In the genomic region with DNA sequence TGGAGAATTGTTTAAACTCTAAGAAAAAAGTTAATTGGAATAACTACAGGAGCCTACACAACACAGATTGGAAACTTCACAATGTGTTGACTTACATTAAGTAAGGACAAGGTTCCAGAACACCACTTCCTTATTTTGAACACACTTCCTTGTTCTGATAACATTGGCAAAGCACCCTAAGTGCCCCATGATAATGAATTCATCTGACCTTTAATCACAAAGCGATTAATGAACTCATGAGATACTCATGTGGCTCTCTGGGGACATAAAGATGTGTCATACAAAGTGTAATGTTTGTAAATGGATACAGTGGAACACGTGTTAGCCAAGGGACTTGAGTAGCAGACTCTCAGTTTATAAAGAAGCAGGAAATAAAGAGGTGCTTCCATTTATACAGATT, we compare ENCODE assay signal across 1 cellular context.
TF ChIP-seq lines count a peak whose summit lies in the region.

No MANE protein-coding gene starts in this region.

TF ChIP-seq in HCT116, 20 proteins besides CTCF, POLR2A, EP300 and RAD21 (continued from another document):
- TF ChIP-seq, protein P1, sequence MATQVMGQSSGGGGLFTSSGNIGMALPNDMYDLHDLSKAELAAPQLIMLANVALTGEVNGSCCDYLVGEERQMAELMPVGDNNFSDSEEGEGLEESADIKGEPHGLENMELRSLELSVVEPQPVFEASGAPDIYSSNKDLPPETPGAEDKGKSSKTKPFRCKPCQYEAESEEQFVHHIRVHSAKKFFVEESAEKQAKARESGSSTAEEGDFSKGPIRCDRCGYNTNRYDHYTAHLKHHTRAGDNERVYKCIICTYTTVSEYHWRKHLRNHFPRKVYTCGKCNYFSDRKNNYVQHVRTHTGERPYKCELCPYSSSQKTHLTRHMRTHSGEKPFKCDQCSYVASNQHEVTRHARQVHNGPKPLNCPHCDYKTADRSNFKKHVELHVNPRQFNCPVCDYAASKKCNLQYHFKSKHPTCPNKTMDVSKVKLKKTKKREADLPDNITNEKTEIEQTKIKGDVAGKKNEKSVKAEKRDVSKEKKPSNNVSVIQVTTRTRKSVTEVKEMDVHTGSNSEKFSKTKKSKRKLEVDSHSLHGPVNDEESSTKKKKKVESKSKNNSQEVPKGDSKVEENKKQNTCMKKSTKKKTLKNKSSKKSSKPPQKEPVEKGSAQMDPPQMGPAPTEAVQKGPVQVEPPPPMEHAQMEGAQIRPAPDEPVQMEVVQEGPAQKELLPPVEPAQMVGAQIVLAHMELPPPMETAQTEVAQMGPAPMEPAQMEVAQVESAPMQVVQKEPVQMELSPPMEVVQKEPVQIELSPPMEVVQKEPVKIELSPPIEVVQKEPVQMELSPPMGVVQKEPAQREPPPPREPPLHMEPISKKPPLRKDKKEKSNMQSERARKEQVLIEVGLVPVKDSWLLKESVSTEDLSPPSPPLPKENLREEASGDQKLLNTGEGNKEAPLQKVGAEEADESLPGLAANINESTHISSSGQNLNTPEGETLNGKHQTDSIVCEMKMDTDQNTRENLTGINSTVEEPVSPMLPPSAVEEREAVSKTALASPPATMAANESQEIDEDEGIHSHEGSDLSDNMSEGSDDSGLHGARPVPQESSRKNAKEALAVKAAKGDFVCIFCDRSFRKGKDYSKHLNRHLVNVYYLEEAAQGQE (IDR thresholded peaks at IDR 0.05; ENCODE audit: low read depth): no peak
- TF ChIP-seq JUND (IDR thresholded peaks at IDR 0.05) (no peak), CEBPB (IDR thresholded peaks at IDR 0.05; ENCODE audit: low read depth) (no peak), ZNF274 (IDR thresholded peaks at IDR 0.05; ENCODE audit: low read depth, low read length) (no peak), SIN3A (IDR thresholded peaks at IDR 0.05; ENCODE audit: low read depth) (no peak)
- TF ChIP-seq, protein P2, sequence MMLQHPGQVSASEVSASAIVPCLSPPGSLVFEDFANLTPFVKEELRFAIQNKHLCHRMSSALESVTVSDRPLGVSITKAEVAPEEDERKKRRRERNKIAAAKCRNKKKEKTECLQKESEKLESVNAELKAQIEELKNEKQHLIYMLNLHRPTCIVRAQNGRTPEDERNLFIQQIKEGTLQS (IDR thresholded peaks at IDR 0.05): no peak
TF ChIP-seq in HCT116: peak in this region for 0.
